8 cellular contexts compared by ENCODE assay signal in the genomic region with DNA sequence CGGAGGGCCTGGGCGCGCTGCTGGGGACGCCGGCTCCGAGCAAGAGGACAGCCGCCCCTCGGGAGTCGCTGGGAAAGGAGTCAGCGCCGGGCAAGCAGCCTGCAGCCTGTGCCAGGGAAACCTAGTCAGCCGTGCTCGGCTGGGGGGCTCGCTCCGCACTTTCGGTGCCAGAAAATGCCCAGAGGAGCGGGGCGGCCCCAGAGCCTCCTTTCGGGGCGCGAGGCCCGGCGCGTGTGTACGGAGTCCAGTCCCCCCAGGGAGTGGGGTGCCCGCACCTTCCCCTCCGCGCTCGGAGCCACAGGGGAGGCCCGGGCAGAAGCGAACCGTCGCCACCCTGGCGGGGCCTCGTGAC.
DNase-seq lines count a peak whose midpoint lies in the region; ATAC-seq, FAIRE-seq and TF ChIP-seq lines count a peak whose summit lies in the region.

No MANE protein-coding gene starts in this region.

- H3K9me3 Mint-ChIP-seq in activated B cell treated with CpG ODN at 0.5 μM for 24 hours, result no peaks in the 10 kb centered on the region

- no peak overlapping the region for H3K9ac ChIP-seq in rectal smooth muscle tissue (ENCODE audit: low read length)

- CTCF ChIA-PET in activated B cell treated with CpG ODN at 0.5 μM for 24 hours (lab: Charles Lee), result no interaction called here

- FAIRE-seq in H54 (lab: Jason Lieb, UNC), result no peak

- no peaks in the 10 kb centered on the region for H3K36me3 ChIP-seq in rectal smooth muscle tissue (ENCODE audit: control insufficient read depth, insufficient read depth, low read length)

- H3K27ac ChIP-seq in rectal smooth muscle tissue (ENCODE audit: low read depth, low read length), result peak overlapping the region; percentile 6

- no peaks in the 10 kb centered on the region for H3K27me3 Mint-ChIP-seq in activated B cell treated with CpG ODN at 0.5 μM for 24 hours

- peaks cover 23% of the 10 kb centered on the region for H3K4me1 Mint-ChIP-seq in activated B cell treated with CpG ODN at 0.5 μM for 24 hours

- H3K27ac Mint-ChIP-seq in activated B cell treated with CpG ODN at 0.5 μM for 24 hours, result peak overlapping the region; percentile 97

- H3K27me3 ChIP-seq in rectal smooth muscle tissue (ENCODE audit: control insufficient read depth, insufficient read depth, low read length), result no peaks in the 10 kb centered on the region

- ATAC-seq in HG02678 (IDR thresholded peaks at IDR 0.05; ENCODE audit: unreplicated experiment), result peak; percentile 17
- peak; percentile 6 for ATAC-seq in activated B cell treated with CpG ODN at 0.5 μM for 24 hours (ENCODE audit: low read depth)
- peak; percentile 59 for ATAC-seq in left ventricle myocardium superior
- no peak for ATAC-seq in GM19455 (IDR thresholded peaks at IDR 0.05; ENCODE audit: unreplicated experiment)

- DNase-seq in GM03348 (ENCODE audit: low spot score) (peak; percentile 71), activated B cell treated with CpG ODN at 0.5 μM for 24 hours (no peak), left ventricle myocardium superior (peak; percentile 58), H54 (ENCODE audit: insufficient read length, low spot score) (no peak), NAMALWA (ENCODE audit: low spot score) (no peak)

- TF ChIP-seq POLR2A in H54 (IDR thresholded peaks at IDR 0.05; ENCODE audit: low read depth, low read length), result no peak

- peak overlapping the region; percentile 82 for H3K4me3 ChIP-seq in rectal smooth muscle tissue (ENCODE audit: low read length)

- intact Hi-C loops in activated B cell treated with CpG ODN at 0.5 μM for 24 hours (cut with micrococcal nuclease), result loop anchor here (1.0 to 10.0 kb wide), 10 partner anchors 70 to 1286 kb away; partner anchors contain the start of genes CHMP1B, IMPA2 and SEH1L
- intact Hi-C loops in left ventricle myocardium superior (cut with micrococcal nuclease), result no loop called here

- POLR2A ChIA-PET in activated B cell treated with CpG ODN at 0.5 μM for 24 hours (lab: Charles Lee), result interaction anchor here (1.0 to 2.6 kb wide), 8 partner anchors 14 to 477 kb away, joined by 3 to 14 read pairs (median 6); partner anchors contain the start of genes CEP192, CEP76, PSMG2 and SEH1L

- peaks cover 5% of the 10 kb centered on the region for H3K36me3 Mint-ChIP-seq in activated B cell treated with CpG ODN at 0.5 μM for 24 hours (ENCODE audit: low read depth)

- no peaks in the 10 kb centered on the region for H3K4me1 ChIP-seq in rectal smooth muscle tissue (ENCODE audit: control insufficient read depth, insufficient read depth, low read length)

- peak overlapping the region; percentile 98 for H3K4me3 Mint-ChIP-seq in activated B cell treated with CpG ODN at 0.5 μM for 24 hours

- TF ChIP-seq CTCF in activated B cell treated with CpG ODN at 0.5 μM for 24 hours (IDR thresholded peaks at IDR 0.05), result no peak

Comparison
In these comparisons a context has a peak if more than half of its experiments do, and no peak if none do; other contexts are left out.
1. DNase-seq: peak in GM03348 (single experiment) and left ventricle myocardium superior (single experiment); none in activated B cell treated with CpG ODN at 0.5 μM for 24 hours (single experiment), H54 (single experiment) and NAMALWA (single experiment).